Comparison of ENCODE assay signal across 16 cellular contexts in genomic region chr2:79669714-79670113, GRCh38.
DNase-seq lines count a peak whose midpoint lies in the region; ATAC-seq, FAIRE-seq and TF ChIP-seq lines count a peak whose summit lies in the region.
"Had no signal": no experiment of that assay in that cellular context is flagged by ENCODE, and none has a peak within 500 bp of the region (broad histone marks: within the 10 kb centered on the region; RNA-seq: fewer than 3 reads in every experiment).

No MANE protein-coding gene starts in this region.

- no peaks in the 10 kb centered on the region for H3K36me3 ChIP-seq in HepG2 (replicated peaks in 1 of 2; ENCODE audit: control insufficient read depth in 1 of 2, insufficient read depth in 2 of 2, low read length in 2 of 2)
- no peaks in the 10 kb centered on the region for H3K36me3 ChIP-seq in right lobe of liver
- no peaks in the 10 kb centered on the region for H3K36me3 ChIP-seq in kidney (ENCODE audit: control insufficient read depth in 1 of 2, insufficient read depth in 2 of 2, low read length in 2 of 2)
- no peaks in the 10 kb centered on the region for H3K36me3 ChIP-seq in sigmoid colon
- H3K36me3 ChIP-seq: BLaER1, HAP-1 had no signal

- no peak for TF ChIP-seq RAD21 in HepG2 (CRISPR knock-in tag; IDR thresholded peaks at IDR 0.05)

- no peak overlapping the region for H3K9ac ChIP-seq in HepG2 (ENCODE audit: insufficient read depth, low read depth, low read length)
- no peak overlapping the region for H3K9ac ChIP-seq in kidney (ENCODE audit: low read length in 2 of 2)
- H3K9ac ChIP-seq: BLaER1 had no signal

- H3K27me3 ChIP-seq in HepG2 (ENCODE audit: control insufficient read depth in 1 of 2, insufficient read depth in 2 of 2, low read length in 2 of 2), result no peaks in the 10 kb centered on the region
- no peaks in the 10 kb centered on the region for H3K27me3 ChIP-seq in right lobe of liver
- H3K27me3 ChIP-seq in sigmoid colon, result no peaks in the 10 kb centered on the region
- H3K27me3 ChIP-seq: BLaER1 had no signal

- intact Hi-C loops in HepG2 (cut with micrococcal nuclease; ENCODE audit: unreplicated experiment), result no loop called here
- intact Hi-C loops in right lobe of liver (cut with DNase I), result no loop called here
- intact Hi-C loops in kidney (cut with DNase I), result no loop called here
- intact Hi-C loops in sigmoid colon (cut with DNase I), result no loop called here

- peak; percentile 79 for ATAC-seq in HepG2
- no peak for ATAC-seq in right lobe of liver
- ATAC-seq in GM21447 (IDR thresholded peaks at IDR 0.05; ENCODE audit: unreplicated experiment), result no peak
- no peak for ATAC-seq in HG02610 (IDR thresholded peaks at IDR 0.05; ENCODE audit: unreplicated experiment)

- peak overlapping the region; percentile 53 for H3K4me2 ChIP-seq in HepG2 (ENCODE audit: low read depth, low read length)
- H3K4me2 ChIP-seq: BLaER1 had no signal

- no peaks in the 10 kb centered on the region for H4K20me1 ChIP-seq in HepG2 (ENCODE audit: insufficient read depth, low read length)
- H4K20me1 ChIP-seq: BLaER1 had no signal

- DNase-seq in HepG2 (ENCODE audit: low spot score) (no peak), right lobe of liver (no peak), kidney (peak; percentile 43), sigmoid colon (peak; percentile 56), activated T-cell treated with anti-CD3 and anti-CD28 coated beads for 4 hours (no peak)
- DNase-seq: CD4-positive, alpha-beta memory T cell; DMS153; DMS79; GDM1 had no signal

- H3K27ac ChIP-seq in HepG2 (ENCODE audit: extremely low read length, insufficient read depth, low read length), result no peak overlapping the region
- no peak overlapping the region for H3K27ac ChIP-seq in right lobe of liver
- no peak overlapping the region for H3K27ac ChIP-seq in kidney (ENCODE audit: low read depth in 2 of 2, low read length in 2 of 2)
- H3K27ac ChIP-seq in sigmoid colon, result no peak overlapping the region
- H3K27ac ChIP-seq: 22Rv1, BLaER1 had no signal

- WGBS in HepG2 (ENCODE audit: low lambda C conversion rate), result 0% methylated on average over 2 of the region's 5 CpGs
- no CpG with 5 or more reads among the region's 5 CpGs for WGBS in right lobe of liver (ENCODE audit: insufficient coverage, low coverage, low lambda C conversion rate, missing lambda C conversion rate)
- WGBS in sigmoid colon, 2 donors, result 86 to 90% methylated on average over 5 of the region's 5 CpGs

- FAIRE-seq in HepG2 (lab: Jason Lieb, UNC), result no peak
- no peak for FAIRE-seq in kidney (lab: Jason Lieb, UNC)
- FAIRE-seq: GM12892, GM18507 had no signal

- no peak overlapping the region for H2AFZ ChIP-seq in HepG2 (ENCODE audit: low read length)

- H3K9me3 ChIP-seq in HepG2 (ENCODE audit: low read length) (no peaks in the 10 kb centered on the region), right lobe of liver (no peaks in the 10 kb centered on the region), kidney (ENCODE audit: control insufficient read depth in 1 of 2, low read length in 2 of 2) (no peaks in the 10 kb centered on the region), sigmoid colon (no peaks in the 10 kb centered on the region)
- H3K9me3 ChIP-seq: HAP-1 had no signal

- in situ Hi-C loops in HepG2 (cut with HindIII; ENCODE audit: extremely low pct_ligation_motif_present, low pct_unique_long_range_greater_than_20kb), result no loop called here

- no peaks in the 10 kb centered on the region for H3K4me1 ChIP-seq in HepG2 (ENCODE audit: insufficient read depth, low read length)
- no peaks in the 10 kb centered on the region for H3K4me1 ChIP-seq in right lobe of liver
- no peaks in the 10 kb centered on the region for H3K4me1 ChIP-seq in kidney (ENCODE audit: control insufficient read depth in 1 of 2, insufficient read depth in 1 of 2, low read depth in 1 of 2, low read length in 2 of 2)
- no peaks in the 10 kb centered on the region for H3K4me1 ChIP-seq in sigmoid colon
- H3K4me1 ChIP-seq: BLaER1, HAP-1 had no signal

- TF ChIP-seq CTCF in HepG2 (CRISPR knock-in tag; IDR thresholded peaks at IDR 0.05) (no peak), right lobe of liver (IDR thresholded peaks at IDR 0.05) (no peak), kidney (IDR thresholded peaks at IDR 0.05; ENCODE audit: borderline replicate concordance, extremely low read depth, insufficient read depth) (no peak), sigmoid colon (IDR thresholded peaks at IDR 0.05) (no peak)

- H3K4me3 ChIP-seq in HepG2 (replicated peaks in 1 of 3; ENCODE audit: insufficient read depth in 1 of 3, low read depth in 2 of 3, low read length in 3 of 3), result peak overlapping the region in 1 of 3 experiments; percentile 38; a peak in 1 of 6 replicates
- no peak overlapping the region for H3K4me3 ChIP-seq in right lobe of liver
- H3K4me3 ChIP-seq in kidney (ENCODE audit: low read length in 2 of 2), result no peak overlapping the region
- H3K4me3 ChIP-seq in sigmoid colon, result no peak overlapping the region
- H3K4me3 ChIP-seq: BLaER1, HAP-1 had no signal

- no peak for TF ChIP-seq EP300 in HepG2 (IDR thresholded peaks at IDR 0.05; ENCODE audit: low read depth in 2 of 2, low read length in 2 of 2)
- TF ChIP-seq EP300 in HepG2 (CRISPR knock-in tag; IDR thresholded peaks at IDR 0.05; ENCODE audit: borderline replicate concordance), result no peak
- TF ChIP-seq EP300 in sigmoid colon (IDR thresholded peaks at IDR 0.05), result no peak

- CTCF ChIA-PET in HepG2 (lab: Yijun Ruan, JAX; ENCODE audit: low intra/inter-chr PET ratio, low total read pairs), result no interaction called here

- no peaks in the 10 kb centered on the region for H3K79me2 ChIP-seq in HepG2 (ENCODE audit: insufficient read depth, low read length)

- BruUV-seq in HepG2 (replicated peaks; lab: Mats Ljungman, UMichigan), result no TSS peak

- TF ChIP-seq POLR2A in HepG2 (IDR thresholded peaks at IDR 0.05; ENCODE audit: insufficient read depth in 1 of 2, low read depth in 2 of 2, low read length in 2 of 2) (no peak), right lobe of liver (IDR thresholded peaks at IDR 0.05) (no peak), sigmoid colon (IDR thresholded peaks at IDR 0.05) (no peak)

- POLR2A ChIA-PET in HepG2 (lab: Yijun Ruan, JAX), result no interaction called here

TF ChIP-seq in HepG2, 621 proteins besides CTCF, POLR2A, EP300 and RAD21:
- no peak for TF ChIP-seq EEA1 (CRISPR knock-in tag; IDR thresholded peaks at IDR 0.05; ENCODE audit: borderline replicate concordance)
- no peak for TF ChIP-seq DZIP1 (CRISPR knock-in tag; IDR thresholded peaks at IDR 0.05)
- TF ChIP-seq GABPB1 (CRISPR knock-in tag; IDR thresholded peaks at IDR 0.05), result 0 out of 2 replicates have a peak, but pooled peaks have one; percentile 23
- TF ChIP-seq ZNF644 (CRISPR knock-in tag; IDR thresholded peaks at IDR 0.05; ENCODE audit: low read depth), result no peak
- no peak for TF ChIP-seq REL (CRISPR knock-in tag; conservative IDR thresholded peaks at IDR 0.05)
- TF ChIP-seq CAMTA2 (CRISPR knock-in tag; IDR thresholded peaks at IDR 0.05; ENCODE audit: borderline replicate concordance), result no peak
- TF ChIP-seq PHF21A (CRISPR knock-in tag; IDR thresholded peaks at IDR 0.05), result no peak
- TF ChIP-seq RNF2 (conservative IDR thresholded peaks at IDR 0.05; ENCODE audit: low read depth), result no peak

Comparison
In these comparisons a context has a peak if more than half of its experiments do, and no peak if none do; other contexts are left out.
1. DNase-seq: peak in kidney (single experiment) and sigmoid colon (single experiment); none in HepG2 (single experiment), right lobe of liver (0 of 3) and activated T-cell treated with anti-CD3 and anti-CD28 coated beads for 4 hours (single experiment).